Comparison of ENCODE assay signal across 1 cellular context in genomic region chr6:11392778-11393507, GRCh38.
TF ChIP-seq lines count a peak whose summit lies in the region.

No MANE protein-coding gene starts in this region.

TF ChIP-seq in HepG2, 621 proteins besides CTCF, POLR2A, EP300 and RAD21 (continued from another document and continues in another):
- TF ChIP-seq FOSL1 (CRISPR knock-in tag; IDR thresholded peaks at IDR 0.05; ENCODE audit: borderline replicate concordance) (no peak), SP2 (CRISPR knock-in tag; IDR thresholded peaks at IDR 0.05) (no peak), ZNF660 (CRISPR knock-in tag; IDR thresholded peaks at IDR 0.05; ENCODE audit: borderline replicate concordance, low read depth) (no peak), STAG1 (CRISPR knock-in tag; IDR thresholded peaks at IDR 0.05) (peak; percentile 73), PRMT3 (CRISPR knock-in tag; IDR thresholded peaks at IDR 0.05; ENCODE audit: borderline replicate concordance, low read depth) (peak; percentile 84; the same call in 1 of the 2 replicates), NFE2L1 (CRISPR knock-in tag; IDR thresholded peaks at IDR 0.05; ENCODE audit: borderline replicate concordance) (no peak), HMG20A (CRISPR knock-in tag; IDR thresholded peaks at IDR 0.05; ENCODE audit: borderline replicate concordance) (peak; percentile 99), NAIF1 (CRISPR knock-in tag; IDR thresholded peaks at IDR 0.05; ENCODE audit: borderline replicate concordance) (peak; percentile 59; the same call in 1 of the 2 replicates), MYC (CRISPR knock-in tag; IDR thresholded peaks at IDR 0.05; ENCODE audit: borderline replicate concordance) (peak; percentile 93; the same call in 1 of the 2 replicates), HDAC6 (IDR thresholded peaks at IDR 0.05; ENCODE audit: low read depth, low read length) (no peak), HDAC2 (CRISPR knock-in tag; IDR thresholded peaks at IDR 0.05) (peak; percentile 99), KLF16 (CRISPR knock-in tag; IDR thresholded peaks at IDR 0.05) (peak in 1 of 2 experiments; percentile 82; a peak in 2 of 4 replicates), ZFP36L1 (CRISPR knock-in tag; IDR thresholded peaks at IDR 0.05) (peak; percentile 92; the same call in 1 of the 2 replicates), MAFF (IDR thresholded peaks at IDR 0.05; ENCODE audit: low read depth, low read length) (peak; percentile 40; the same call in 1 of the 2 replicates), ZKSCAN5 (CRISPR knock-in tag; IDR thresholded peaks at IDR 0.05) (peak; percentile 75; the same call in 1 of the 2 replicates), ZNF503 (CRISPR knock-in tag; IDR thresholded peaks at IDR 0.05) (peak; percentile 95), BCL6 (CRISPR knock-in tag; IDR thresholded peaks at IDR 0.05) (peak; percentile 95), SMAD3 (CRISPR knock-in tag; IDR thresholded peaks at IDR 0.05) (peak; percentile 95), JUND (CRISPR knock-in tag; IDR thresholded peaks at IDR 0.05) (peak; percentile 77), ZNF234 (CRISPR knock-in tag; conservative IDR thresholded peaks at IDR 0.05) (no peak), CBFB (CRISPR knock-in tag; IDR thresholded peaks at IDR 0.05) (peak; percentile 84; the same call in 1 of the 2 replicates), ZKSCAN1 (IDR thresholded peaks at IDR 0.05; ENCODE audit: low read length) (peak; percentile 52; the same call in 1 of the 2 replicates), ZNF253 (CRISPR knock-in tag; IDR thresholded peaks at IDR 0.05; ENCODE audit: borderline replicate concordance) (no peak), HOXA7 (CRISPR knock-in tag; IDR thresholded peaks at IDR 0.05) (no peak), ZNF552 (CRISPR knock-in tag; IDR thresholded peaks at IDR 0.05; ENCODE audit: borderline replicate concordance) (no peak), CENPX (CRISPR knock-in tag; IDR thresholded peaks at IDR 0.05) (no peak), AGO1 (IDR thresholded peaks at IDR 0.05; ENCODE audit: low read depth, low read length, poor library complexity, severe bottlenecking) (no peak), ZSCAN31 (CRISPR knock-in tag; IDR thresholded peaks at IDR 0.05; ENCODE audit: low read depth) (peak; percentile 46), FIP1L1 (IDR thresholded peaks at IDR 0.05; ENCODE audit: borderline replicate concordance, insufficient read depth, low read depth, low read length) (no peak), RBM22 (optimal IDR thresholded peaks at IDR 0.05; ENCODE audit: low read length) (no peak), ZNF790 (CRISPR knock-in tag; IDR thresholded peaks at IDR 0.05; ENCODE audit: borderline replicate concordance) (no peak; the same call in 1 of the 2 replicates), ZNF691 (CRISPR knock-in tag; IDR thresholded peaks at IDR 0.05; ENCODE audit: borderline replicate concordance, low read depth) (no peak; the same call in 1 of the 2 replicates), FLYWCH1 (CRISPR knock-in tag; IDR thresholded peaks at IDR 0.05) (no peak), ZNF576 (CRISPR knock-in tag; IDR thresholded peaks at IDR 0.05) (no peak), SOX13 (IDR thresholded peaks at IDR 0.05) (peak; percentile 98), SOX13 (CRISPR knock-in tag; conservative IDR thresholded peaks at IDR 0.05 in 1 of 2, IDR thresholded peaks at IDR 0.05 in 1 of 2) (peak in 1 of 2 experiments; percentile 98; a peak in 2 of 4 replicates), MEF2D (CRISPR knock-in tag; IDR thresholded peaks at IDR 0.05) (peak; percentile 97), KDM6A (CRISPR knock-in tag; IDR thresholded peaks at IDR 0.05; ENCODE audit: low read depth) (peak; percentile 83), REL (CRISPR knock-in tag; conservative IDR thresholded peaks at IDR 0.05) (peak; percentile 79; the same call in 1 of the 2 replicates), ISL2 (CRISPR knock-in tag; IDR thresholded peaks at IDR 0.05) (peak; percentile 98), SMC3 (IDR thresholded peaks at IDR 0.05; ENCODE audit: low read length) (no peak), BRF2 (CRISPR knock-in tag; IDR thresholded peaks at IDR 0.05) (no peak), ZNF629 (CRISPR knock-in tag; conservative IDR thresholded peaks at IDR 0.05) (peak; percentile 62; the same call in 1 of the 2 replicates), MBD4 (IDR thresholded peaks at IDR 0.05; ENCODE audit: borderline replicate concordance, low read length) (peak; percentile 40), ZBTB8A (CRISPR knock-in tag; IDR thresholded peaks at IDR 0.05; ENCODE audit: borderline replicate concordance, low read depth) (no peak; the same call in 1 of the 2 replicates), GPN1 (CRISPR knock-in tag; IDR thresholded peaks at IDR 0.05; ENCODE audit: borderline replicate concordance) (no peak), CCAR2 (optimal IDR thresholded peaks at IDR 0.05; ENCODE audit: low read depth, low read length) (no peak), IKZF1 (IDR thresholded peaks at IDR 0.05) (no peak), ZNF292 (CRISPR knock-in tag; IDR thresholded peaks at IDR 0.05; ENCODE audit: borderline replicate concordance, low read depth) (peak; percentile 98), ZNF496 (CRISPR knock-in tag; IDR thresholded peaks at IDR 0.05; ENCODE audit: insufficient replicate concordance) (no peak), GABPB1 (CRISPR knock-in tag; IDR thresholded peaks at IDR 0.05) (peak; percentile 73), ZNF124 (CRISPR knock-in tag; IDR thresholded peaks at IDR 0.05) (peak; percentile 84), RBM39 (IDR thresholded peaks at IDR 0.05; ENCODE audit: low read depth, low read length, poor library complexity, severe bottlenecking) (no peak), ZNF720 (CRISPR knock-in tag; IDR thresholded peaks at IDR 0.05) (no peak), ZXDC (CRISPR knock-in tag; IDR thresholded peaks at IDR 0.05) (no peak), ZNF142 (CRISPR knock-in tag; IDR thresholded peaks at IDR 0.05) (peak; percentile 84)
- TF ChIP-seq, protein P1, sequence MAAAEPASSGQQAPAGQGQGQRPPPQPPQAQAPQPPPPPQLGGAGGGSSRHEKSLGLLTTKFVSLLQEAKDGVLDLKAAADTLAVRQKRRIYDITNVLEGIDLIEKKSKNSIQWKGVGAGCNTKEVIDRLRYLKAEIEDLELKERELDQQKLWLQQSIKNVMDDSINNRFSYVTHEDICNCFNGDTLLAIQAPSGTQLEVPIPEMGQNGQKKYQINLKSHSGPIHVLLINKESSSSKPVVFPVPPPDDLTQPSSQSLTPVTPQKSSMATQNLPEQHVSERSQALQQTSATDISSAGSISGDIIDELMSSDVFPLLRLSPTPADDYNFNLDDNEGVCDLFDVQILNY (CRISPR knock-in tag; conservative IDR thresholded peaks at IDR 0.05) = no peak
- TF ChIP-seq, protein P2, sequence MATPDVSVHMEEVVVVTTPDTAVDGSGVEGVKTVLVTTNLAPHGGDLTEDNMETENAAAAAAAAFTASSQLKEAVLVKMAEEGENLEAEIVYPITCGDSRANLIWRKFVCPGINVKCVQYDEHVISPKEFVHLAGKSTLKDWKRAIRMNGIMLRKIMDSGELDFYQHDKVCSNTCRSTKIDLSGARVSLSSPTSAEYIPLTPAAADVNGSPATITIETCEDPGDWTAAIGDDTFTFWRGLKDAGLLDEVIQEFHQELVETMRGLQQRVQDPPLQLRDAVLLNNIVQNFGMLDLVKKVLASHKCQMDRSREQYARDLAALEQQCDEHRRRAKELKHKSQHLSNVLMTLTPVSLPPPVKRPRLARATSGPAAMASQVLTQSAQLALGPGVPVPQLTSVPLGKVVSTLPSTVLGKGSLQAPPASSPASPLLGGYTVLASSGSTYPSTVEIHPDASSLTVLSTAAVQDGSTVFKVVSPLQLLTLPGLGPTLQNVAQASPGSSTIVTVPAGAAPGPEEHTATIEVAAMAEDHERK (CRISPR knock-in tag; IDR thresholded peaks at IDR 0.05; ENCODE audit: low read depth) = 0 out of 2 replicates have a peak, but pooled peaks have one; percentile 28
- TF ChIP-seq, protein P3, sequence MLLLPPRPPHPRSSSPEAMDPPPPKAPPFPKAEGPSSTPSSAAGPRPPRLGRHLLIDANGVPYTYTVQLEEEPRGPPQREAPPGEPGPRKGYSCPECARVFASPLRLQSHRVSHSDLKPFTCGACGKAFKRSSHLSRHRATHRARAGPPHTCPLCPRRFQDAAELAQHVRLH (CRISPR knock-in tag; IDR thresholded peaks at IDR 0.05; ENCODE audit: borderline replicate concordance, low read depth) = peak; percentile 94
